Comparison of ENCODE assay signal across 10 cellular contexts in genomic region chr5:72065751-72066255, GRCh38. TPM values are rescaled to one million over a fixed set of nuclear protein-coding genes. Genes with fewer than 3 reads are reported as not detected.
DNase-seq lines count a peak whose midpoint lies in the region; ATAC-seq and TF ChIP-seq lines count a peak whose summit lies in the region.
"Had no signal": no experiment of that assay in that cellular context is flagged by ENCODE, and none has a peak within 500 bp of the region (broad histone marks: within the 10 kb centered on the region; RNA-seq: fewer than 3 reads in every experiment).

No MANE protein-coding gene starts in this region.

- ATAC-seq in GM23338 (peak; percentile 87), HG02973 (IDR thresholded peaks at IDR 0.05; ENCODE audit: unreplicated experiment) (no peak)

- H4K20me1 ChIP-seq in GM23338 (replicated peaks; ENCODE audit: insufficient read depth): no peaks in the 10 kb centered on the region
- H4K20me1 ChIP-seq in neural cell (ENCODE audit: insufficient read depth): no peaks in the 10 kb centered on the region

- peak overlapping the region; percentile 37 for H3K4me3 Mint-ChIP-seq in GM23338

- intact Hi-C loops in cardiac septum (cut with DNase I): no loop called here

- H3K9ac ChIP-seq in neural cell (ENCODE audit: low read length): peak overlapping the region; percentile 48

- H3K4me2 ChIP-seq in GM23338 (peak overlapping the region; percentile 53), neural cell (ENCODE audit: low read length) (peak overlapping the region; percentile 27)

- DNase-seq in GM23338 (ENCODE audit: low spot score): peak; percentile 93
- DNase-seq in NCI-H226: peak; percentile 17
- DNase-seq in cerebellum (ENCODE audit: low spot score): peak; percentile 85
- no peak for DNase-seq in occipital lobe (lab: John Stamatoyannopoulos, UW)
- no peak for DNase-seq in cardiac septum (ENCODE audit: low spot score)
- DNase-seq in effector CD8-positive, alpha-beta T cell (lab: John Stamatoyannopoulos, UW): no peak
- DNase-seq: activated CD4-positive, alpha-beta T cell treated with anti-CD3 and anti-CD28 coated beads, Interleukin-2, amount 50 U/mL, for 4 hours; stimulated activated naive CD4-positive, alpha-beta T cell had no signal

- peaks cover 7% of the 10 kb centered on the region for H3K27me3 Mint-ChIP-seq in GM23338 (ENCODE audit: insufficient read depth, low read depth, poor library complexity)

- no peaks in the 10 kb centered on the region for H3K9me3 ChIP-seq in neural cell (ENCODE audit: low read length)

- H3K4me3 ChIP-seq in GM23338: peak overlapping the region; percentile 20
- peak overlapping the region; percentile 35 for H3K4me3 ChIP-seq in neural cell (ENCODE audit: low read length)

- H3K79me2 ChIP-seq in GM23338 (replicated peaks; ENCODE audit: insufficient read depth) (no peaks in the 10 kb centered on the region), neural cell (replicated peaks; ENCODE audit: insufficient read depth, low read length) (no peaks in the 10 kb centered on the region)

- no peaks in the 10 kb centered on the region for H3K36me3 Mint-ChIP-seq in GM23338 (ENCODE audit: low read depth)

- H2AFZ ChIP-seq in GM23338 (peak overlapping the region; percentile 3; the same call in 1 of the 2 replicates), neural cell (ENCODE audit: low read depth, low read length) (peak overlapping the region; percentile 69)

- peaks cover 45% of the 10 kb centered on the region for H3K4me1 ChIP-seq in GM23338 (ENCODE audit: insufficient read depth)

- H3K27me3 ChIP-seq in GM23338 (ENCODE audit: insufficient read depth) (no peaks in the 10 kb centered on the region), neural cell (ENCODE audit: insufficient read depth, low read depth, low read length) (no peaks in the 10 kb centered on the region)

- peak overlapping the region; percentile 96 for H3K27ac Mint-ChIP-seq in GM23338

- TF ChIP-seq EP300 in neural cell (conservative IDR thresholded peaks at IDR 0.05; ENCODE audit: poor library complexity, severe bottlenecking): peak; percentile 46

- H3K9me3 Mint-ChIP-seq in GM23338: no peaks in the 10 kb centered on the region

- H3K4me1 Mint-ChIP-seq in GM23338: peaks cover 55% of the 10 kb centered on the region

- peak; percentile 45 for TF ChIP-seq RAD21 in neural cell (conservative IDR thresholded peaks at IDR 0.05)

- H3K27ac ChIP-seq in GM23338 (ENCODE audit: low read depth) (peak overlapping the region; percentile 93), neural cell (ENCODE audit: low read length) (peak overlapping the region; percentile 76)

- H3K9me2 ChIP-seq in GM23338 (ENCODE audit: insufficient read depth): peaks cover 8% of the 10 kb centered on the region
- no peaks in the 10 kb centered on the region for H3K9me2 ChIP-seq in neural cell (ENCODE audit: insufficient read depth, low read length)

- H3K36me3 ChIP-seq in GM23338 (ENCODE audit: insufficient read depth) (no peaks in the 10 kb centered on the region), neural cell (ENCODE audit: insufficient read depth, low read length) (no peaks in the 10 kb centered on the region)

- H3F3A ChIP-seq in GM23338 (replicated peaks; ENCODE audit: low read depth) (no peaks in the 10 kb centered on the region), neural cell (ENCODE audit: insufficient read depth, low read length, poor library complexity, severe bottlenecking) (peaks cover 3% of the 10 kb centered on the region)

- TF ChIP-seq CTCF in GM23338 (conservative IDR thresholded peaks at IDR 0.05; ENCODE audit: low read depth in 2 of 2) (no peak), neural cell (IDR thresholded peaks at IDR 0.05; ENCODE audit: poor library complexity, severe bottlenecking) (no peak)

TF ChIP-seq in GM23338, 12 proteins besides CTCF, POLR2A, EP300 and RAD21:
- TF ChIP-seq CREB1 (CRISPR knock-in tag; IDR thresholded peaks at IDR 0.05; ENCODE audit: low read depth): no peak
- TF ChIP-seq EZH2phosphoT487 (IDR thresholded peaks at IDR 0.05; ENCODE audit: unreplicated experiment): no peak

TF ChIP-seq in neural cell, 6 proteins besides CTCF, POLR2A, EP300 and RAD21:
- TF ChIP-seq POLR2AphosphoS5 (IDR thresholded peaks at IDR 0.05) (no peak), SMC3 (conservative IDR thresholded peaks at IDR 0.05; ENCODE audit: poor library complexity) (peak; percentile 39), EZH2 (IDR thresholded peaks at IDR 0.05; ENCODE audit: borderline replicate concordance, insufficient read depth, low read length, poor library complexity, severe bottlenecking) (no peak), MXI1 (conservative IDR thresholded peaks at IDR 0.05; ENCODE audit: poor library complexity, severe bottlenecking) (no peak), REST (IDR thresholded peaks at IDR 0.05; ENCODE audit: borderline replicate concordance) (peak; percentile 55), TAF1 (IDR thresholded peaks at IDR 0.05; ENCODE audit: low read depth) (no peak)

RNA-seq across cellular contexts. Expression of gene MAP1B, which starts 41.5 kb away (rescaled TPM):
- 111 and 263 TPM in 2 replicates for total RNA-seq in GM23338 (2014; rRNA removed; shearing (Covaris generic))
- 114 and 148 TPM in 2 replicates for polyA plus RNA-seq in GM23338 (2016; fragmentation: Nextera tagmentation; extraction: Ambion mirVana)
- 564 TPM for total RNA-seq in cerebellum
- polyA plus RNA-seq in neural cell: 234 and 235 TPM in 2 replicates
- polyA minus RNA-seq in neural cell: 1,949 and 2,637 TPM in 2 replicates
- 593 TPM for total RNA-seq in occipital lobe
- 217 TPM for total RNA-seq in cardiac septum

Comparison
In these comparisons a context has a peak if more than half of its experiments do, and no peak if none do; other contexts are left out.
1. DNase-seq: peak in GM23338 (single experiment), NCI-H226 (single experiment) and cerebellum (single experiment); none in occipital lobe (single experiment), cardiac septum (single experiment) and effector CD8-positive, alpha-beta T cell (single experiment).